In the genomic region with DNA sequence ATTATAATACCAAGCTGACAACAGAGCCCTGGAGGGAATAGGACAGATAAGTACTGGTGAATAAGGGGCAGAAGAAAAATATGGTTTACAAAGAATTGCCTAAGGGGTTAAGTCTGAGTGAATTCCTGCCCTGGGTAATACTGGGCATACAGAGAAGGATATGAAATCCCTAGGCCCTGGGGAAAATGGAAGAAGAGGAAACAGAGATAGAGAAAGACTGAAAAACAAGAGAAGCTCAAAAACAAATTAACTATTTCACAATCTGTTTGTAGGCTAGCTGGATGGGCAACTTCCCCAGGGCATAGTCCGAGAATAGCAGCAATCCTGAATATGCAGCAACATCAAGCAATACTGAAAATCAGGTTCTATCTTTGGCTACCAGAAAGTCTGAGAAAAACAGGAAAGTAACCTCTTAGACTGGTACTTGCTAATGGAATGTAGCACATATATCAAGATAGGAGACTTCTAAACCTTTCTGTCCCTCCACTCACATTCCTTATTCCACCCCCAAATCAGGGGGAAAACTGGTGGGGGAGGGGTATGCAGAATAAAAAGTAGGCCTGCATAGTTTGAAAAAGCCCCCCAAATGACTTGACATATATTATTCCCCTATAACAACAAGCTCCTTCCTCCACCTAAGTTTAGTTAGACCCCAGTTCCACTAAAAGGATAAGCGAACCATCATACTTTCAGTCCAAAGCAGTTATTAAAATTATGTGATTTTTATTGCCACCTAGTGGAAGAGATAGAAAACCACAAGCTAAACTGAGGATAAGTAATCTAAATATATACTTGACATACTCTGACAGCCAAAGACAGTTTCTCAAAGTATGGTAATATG, we compare ENCODE assay signal across 8 cellular contexts. TPM values are rescaled to one million over a fixed set of nuclear protein-coding genes. Genes with fewer than 3 reads are reported as not detected.
A peak's percentile ranks its signal among the peaks of the same experiment; 100 is the strongest.
DNase-seq lines count a peak whose midpoint lies in the region; ATAC-seq and TF ChIP-seq lines count a peak whose summit lies in the region.

No MANE protein-coding gene starts in this region.

- H3K4me3 ChIP-seq in left ventricle myocardium inferior, result peak overlapping the region; percentile 42
- H3K4me3 ChIP-seq in gastrocnemius medialis, result peak overlapping the region in 3 of 4 donors; percentile 11 to 39 (median 12)

- H3K27me3 Mint-ChIP-seq in activated CD8-positive, alpha-beta T cell treated with anti-CD3 and anti-CD28 coated beads, Interleukin-2, amount 10 ng/mL, durations not matched to agents 7 days and 5 days (ENCODE audit: low read depth), result no peaks in the 10 kb centered on the region

- H3K9me3 ChIP-seq in left ventricle myocardium inferior (replicated peaks) (no peaks in the 10 kb centered on the region), gastrocnemius medialis (no peaks in the 10 kb centered on the region)

- peak; percentile 53 for ATAC-seq in activated CD8-positive, alpha-beta T cell treated with anti-CD3 and anti-CD28 coated beads, Interleukin-2, amount 10 ng/mL, durations not matched to agents 7 days and 5 days
- peak; percentile 86 to 87 for ATAC-seq in gastrocnemius medialis

- in situ Hi-C loops in gastrocnemius medialis (cut with MboI; ENCODE audit: low sequenced_read_pairs in 4 of 4), result loop anchor here in 3 of 4 donors (5.0 to 25.0 kb wide), 3 partner anchors 279 to 354 kb away; no protein-coding TSS in a partner anchor

- H3K4me1 Mint-ChIP-seq in activated CD8-positive, alpha-beta T cell treated with anti-CD3 and anti-CD28 coated beads, Interleukin-2, amount 10 ng/mL, durations not matched to agents 7 days and 5 days (ENCODE audit: low read depth), result peaks cover 3% of the 10 kb centered on the region

- peaks cover 9% of the 10 kb centered on the region for H3K36me3 Mint-ChIP-seq in activated CD8-positive, alpha-beta T cell treated with anti-CD3 and anti-CD28 coated beads, Interleukin-2, amount 10 ng/mL, durations not matched to agents 7 days and 5 days (ENCODE audit: low read depth)

- no peak for TF ChIP-seq POLR2A in gastrocnemius medialis (IDR thresholded peaks at IDR 0.05)

- TF ChIP-seq CTCF in left ventricle myocardium inferior (IDR thresholded peaks at IDR 0.05; ENCODE audit: borderline replicate concordance) (peak; percentile 75), gastrocnemius medialis (IDR thresholded peaks at IDR 0.05 in 4 of 5, conservative IDR thresholded peaks at IDR 0.05 in 1 of 5) (peak; percentile 63 to 89 (median 69))

- intact Hi-C loops in left ventricle myocardium inferior (cut with micrococcal nuclease) (loop anchor here (5.0 to 10.0 kb wide), 2 partner anchors 284 to 347 kb away; no protein-coding TSS in a partner anchor), gastrocnemius medialis (cut with DNase I; ENCODE audit: low total_unique reads) (loop anchor here (1.0 to 5.0 kb wide), 5 partner anchors 159 to 519 kb away; a partner anchor contains a TSS), head of caudate nucleus (cut with DNase I) (loop anchor here (5.0 to 10.0 kb wide), 2 partner anchors 359 to 517 kb away; a partner anchor contains a TSS)

- peak overlapping the region; percentile 52 for H3K27ac ChIP-seq in left ventricle myocardium inferior (replicated peaks)
- H3K27ac ChIP-seq in gastrocnemius medialis, result peak overlapping the region; percentile 2 to 37 (median 17)

- no peak overlapping the region for H3K4me3 Mint-ChIP-seq in activated CD8-positive, alpha-beta T cell treated with anti-CD3 and anti-CD28 coated beads, Interleukin-2, amount 10 ng/mL, durations not matched to agents 7 days and 5 days

- H3K36me3 ChIP-seq in left ventricle myocardium inferior, result no peaks in the 10 kb centered on the region
- H3K36me3 ChIP-seq in gastrocnemius medialis, result no peaks in the 10 kb centered on the region

- H3K27me3 ChIP-seq in left ventricle myocardium inferior (ENCODE audit: low read depth) (no peaks in the 10 kb centered on the region), gastrocnemius medialis (no peaks in the 10 kb centered on the region)

- H3K4me1 ChIP-seq in left ventricle myocardium inferior, result peaks cover 31% of the 10 kb centered on the region
- peaks cover 17 to 20% of the 10 kb centered on the region in 2 donors for H3K4me1 ChIP-seq in gastrocnemius medialis

- DNase-seq in DMS153 (lab: John Stamatoyannopoulos, UW) (peak; percentile 2), DMS153 treated with DMSO at 0.1 percent for 48 hours (lab: John Stamatoyannopoulos, UW; ENCODE audit: unreplicated experiment) (no peak), NCI-H1694 treated with DMSO at 0.1 percent for 48 hours (lab: John Stamatoyannopoulos, UW) (peak; percentile 86), left ventricle myocardium inferior (no peak), gastrocnemius medialis (peak in 1 of 2 donors; percentile 7), head of caudate nucleus (no peak)
- no peak for DNase-seq in activated CD8-positive, alpha-beta T cell treated with anti-CD3 and anti-CD28 coated beads, Interleukin-2, amount 10 ng/mL, durations not matched to agents 7 days and 5 days
- DNase-seq in activated CD4-positive, alpha-beta T cell treated with anti-CD3 and anti-CD28 coated beads for 48 hours, result no peak

- POLR2A ChIA-PET in activated CD8-positive, alpha-beta T cell treated with anti-CD3 and anti-CD28 coated beads, Interleukin-2, amount 10 ng/mL, durations not matched to agents 7 days and 5 days (lab: Charles Lee), result no interaction called here

- H3K27ac Mint-ChIP-seq in activated CD8-positive, alpha-beta T cell treated with anti-CD3 and anti-CD28 coated beads, Interleukin-2, amount 10 ng/mL, durations not matched to agents 7 days and 5 days, result no peak overlapping the region

- CTCF ChIA-PET in activated CD8-positive, alpha-beta T cell treated with anti-CD3 and anti-CD28 coated beads, Interleukin-2, amount 10 ng/mL, durations not matched to agents 7 days and 5 days (lab: Charles Lee), result interaction anchor here (0.8 to 3.3 kb wide), 52 partner anchors 10 to 519 kb away, joined by 3 to 32 read pairs (median 4); a partner anchor contains a TSS

- H3K9me3 Mint-ChIP-seq in activated CD8-positive, alpha-beta T cell treated with anti-CD3 and anti-CD28 coated beads, Interleukin-2, amount 10 ng/mL, durations not matched to agents 7 days and 5 days (ENCODE audit: insufficient read depth), result no peaks in the 10 kb centered on the region

RNA-seq across cellular contexts. Expression of a gene that starts 20.6 kb away (rescaled TPM):
- total RNA-seq in activated CD8-positive, alpha-beta T cell treated with anti-CD3 and anti-CD28 coated beads, Interleukin-2, amount 10 ng/mL, durations not matched to agents 7 days and 5 days, result 10 to 100 TPM; 22.6 to 25.6 TPM
- total RNA-seq in left ventricle myocardium inferior, result 7.0 TPM
- total RNA-seq in gastrocnemius medialis, result 10 to 100 TPM in 2 of 4 donors, 1 to 10 TPM in 2; 5.4 to 11.9 (median 10.2) TPM

RNA-seq across cellular contexts. Expression of a gene that starts 46.4 kb away (rescaled TPM):
- total RNA-seq in activated CD8-positive, alpha-beta T cell treated with anti-CD3 and anti-CD28 coated beads, Interleukin-2, amount 10 ng/mL, durations not matched to agents 7 days and 5 days, result under 1 TPM; 0.23 to 0.61 TPM
- total RNA-seq in left ventricle myocardium inferior (not detected), gastrocnemius medialis (not detected)

Comparison
In these comparisons a context has a peak if more than half of its experiments do, and no peak if none do; other contexts are left out.
1. DNase-seq: peak in DMS153 (single experiment) and NCI-H1694 treated with DMSO at 0.1 percent for 48 hours (single experiment); none in DMS153 treated with DMSO at 0.1 percent for 48 hours (single experiment), activated CD8-positive, alpha-beta T cell treated with anti-CD3 and anti-CD28 coated beads, Interleukin-2, amount 10 ng/mL, durations not matched to agents 7 days and 5 days (single experiment), left ventricle myocardium inferior (single experiment), activated CD4-positive, alpha-beta T cell treated with anti-CD3 and anti-CD28 coated beads for 48 hours (single experiment) and head of caudate nucleus (0 of 42).